18 cellular contexts compared by ENCODE assay signal in the genomic region with DNA sequence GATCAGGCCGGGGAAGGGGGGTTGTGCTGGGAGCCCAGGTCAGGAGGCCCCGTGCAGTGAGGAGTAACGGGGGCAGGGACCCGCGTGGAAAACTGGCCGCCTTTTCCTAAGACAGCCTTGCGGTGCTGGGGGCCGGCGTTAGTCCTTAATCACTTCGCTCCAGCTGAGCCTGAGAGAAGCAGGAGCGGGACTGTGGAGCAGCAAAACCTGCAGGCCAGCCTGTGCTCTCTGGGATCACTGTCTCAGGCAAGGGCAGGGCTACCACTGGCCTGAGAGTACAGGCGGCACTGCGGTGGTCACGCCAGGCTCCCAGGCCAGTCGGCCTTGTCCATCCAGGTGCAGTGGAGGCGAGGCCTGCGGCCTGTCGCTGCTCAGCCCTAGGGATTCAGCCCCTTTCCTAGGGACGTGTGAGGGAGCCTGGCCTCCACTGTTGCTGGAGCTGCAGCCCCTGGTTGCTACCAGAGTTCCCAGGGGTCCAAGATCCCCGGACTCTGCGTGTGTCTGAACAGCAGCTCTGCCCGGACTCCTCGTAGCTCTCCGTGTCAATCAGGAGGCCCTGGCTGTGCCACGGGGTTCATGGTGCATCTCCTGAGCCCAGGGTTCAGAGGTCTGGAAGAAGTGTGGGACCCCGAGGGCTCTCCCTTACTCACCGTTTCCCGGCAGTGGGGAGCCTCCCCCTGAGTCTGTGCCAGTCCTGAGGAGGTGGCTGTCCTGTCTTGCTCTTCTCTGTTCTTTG.
DNase-seq lines count a peak whose midpoint lies in the region; ATAC-seq and TF ChIP-seq lines count a peak whose summit lies in the region.
"Had no signal": no experiment of that assay in that cellular context is flagged by ENCODE, and none has a peak within 500 bp of the region (broad histone marks: within the 10 kb centered on the region; RNA-seq: fewer than 3 reads in every experiment).

No MANE protein-coding gene starts in this region.

- H3K36me3 Mint-ChIP-seq in glutamatergic neuron (ENCODE audit: unreplicated experiment), result no peaks in the 10 kb centered on the region

- peaks cover 2% of the 10 kb centered on the region for H3K4me1 Mint-ChIP-seq in glutamatergic neuron (ENCODE audit: low read depth, unreplicated experiment)

- H2AFZ ChIP-seq in neuronal stem cell (ENCODE audit: low read length), result peak overlapping the region; percentile 32

- H3K27me3 ChIP-seq in neuronal stem cell (ENCODE audit: control insufficient read depth in 3 of 3, insufficient read depth in 3 of 3, low read depth in 1 of 3, low read length in 3 of 3), result no peaks in the 10 kb centered on the region
- H3K27me3 ChIP-seq: BLaER1 treated with 17β-estradiol and CSF1 and Interleukin-3, amounts not matched to agents 10 nM and 100 nM; MG63; SJCRH30 had no signal

- H3K79me1 ChIP-seq in neuronal stem cell (ENCODE audit: low read depth, low read length), result no peaks in the 10 kb centered on the region

- no peak overlapping the region for H3K27ac Mint-ChIP-seq in glutamatergic neuron (ENCODE audit: unreplicated experiment)

- peak overlapping the region; percentile 64 for H3K18ac ChIP-seq in neuronal stem cell (ENCODE audit: low read length)

- no peak overlapping the region for H2BK120ac ChIP-seq in neuronal stem cell (ENCODE audit: low read depth, low read length)

- DNase-seq in activated gamma-delta T cell (lab: John Stamatoyannopoulos, UW) (peak; percentile 5), activated gamma-delta T cell treated with Interleukin-2 at 50 U/mL for 16 hours (no peak), glutamatergic neuron (peak; percentile 14), neuronal stem cell (ENCODE audit: low spot score) (no peak), NCI-H69 (lab: John Stamatoyannopoulos, UW) (no peak), dermis blood vessel endothelial cell (no peak)
- DNase-seq: GDM1, GOT3, Karpas-422, MG63, NCI-H187, NCI-H526 treated with DMSO at 0.1 percent for 48 hours, RPMI8226, SJCRH30 had no signal

- WGBS in neuronal stem cell (ENCODE audit: extremely low coverage in 2 of 2, insufficient read length in 2 of 2, insufficient replicate concordance in 1 of 2), 2 donors, result no CpG with 5 or more reads among the region's 28 CpGs

- H3K36me3 ChIP-seq in neuronal stem cell (replicated peaks in 1 of 2; ENCODE audit: control insufficient read depth in 2 of 2, insufficient read depth in 2 of 2, low read length in 2 of 2), result no peaks in the 10 kb centered on the region
- H3K36me3 ChIP-seq: BLaER1 treated with 17β-estradiol and CSF1 and Interleukin-3, amounts not matched to agents 10 nM and 100 nM; MG63; SJCRH30 had no signal

- H3K9me3 Mint-ChIP-seq in glutamatergic neuron (ENCODE audit: unreplicated experiment), result no peaks in the 10 kb centered on the region

- H3K4ac ChIP-seq in neuronal stem cell (ENCODE audit: low read length), result no peak overlapping the region

- H3K9ac ChIP-seq in neuronal stem cell (ENCODE audit: low read depth, low read length, poor library complexity), result peak overlapping the region; percentile 70
- H3K9ac ChIP-seq: BLaER1 treated with 17β-estradiol and CSF1 and Interleukin-3, amounts not matched to agents 10 nM and 100 nM had no signal

- H3K9me3 ChIP-seq in neuronal stem cell (replicated peaks in 1 of 2; ENCODE audit: control insufficient read depth in 2 of 2, insufficient read depth in 1 of 2, low read depth in 1 of 2, low read length in 2 of 2), result no peaks in the 10 kb centered on the region
- H3K9me3 ChIP-seq: MG63, SJCRH30 had no signal

- peak overlapping the region; percentile 75 for H2BK5ac ChIP-seq in neuronal stem cell (ENCODE audit: low read length)

- no peak overlapping the region for H3K4me2 ChIP-seq in neuronal stem cell (ENCODE audit: insufficient read depth, low read length, poor library complexity, severe bottlenecking)

- H4K91ac ChIP-seq in neuronal stem cell (ENCODE audit: low read depth, low read length, poor library complexity), result no peak overlapping the region

- no peak overlapping the region for H3K4me3 Mint-ChIP-seq in glutamatergic neuron (ENCODE audit: unreplicated experiment)

- H3K27ac ChIP-seq in neuronal stem cell (replicated peaks; ENCODE audit: low read length), result no peak overlapping the region
- H3K27ac ChIP-seq: SJCRH30 had no signal

- no peak overlapping the region for H3K4me3 ChIP-seq in neuronal stem cell (ENCODE audit: low read length in 2 of 2)
- H3K4me3 ChIP-seq: BLaER1 treated with 17β-estradiol and CSF1 and Interleukin-3, amounts not matched to agents 10 nM and 100 nM; GM12878; MG63; SJCRH30 had no signal

- H4K8ac ChIP-seq in neuronal stem cell (ENCODE audit: low read depth, low read length), result no peak overlapping the region

- H2AK5ac ChIP-seq in neuronal stem cell (ENCODE audit: low read depth, low read length), result no peak overlapping the region

- H3K4me1 ChIP-seq in neuronal stem cell (ENCODE audit: control insufficient read depth in 2 of 2, insufficient read depth in 1 of 2, low read depth in 1 of 2, low read length in 2 of 2), result peaks cover 0 to 2% of the 10 kb centered on the region in 2 donors
- H3K4me1 ChIP-seq: SJCRH30 had no signal

- H3K23ac ChIP-seq in neuronal stem cell (ENCODE audit: low read depth, low read length, poor library complexity), result no peak overlapping the region

- peak overlapping the region; percentile 98 for H3K14ac ChIP-seq in neuronal stem cell (ENCODE audit: low read length)

- peak overlapping the region; percentile 41 for H2BK12ac ChIP-seq in neuronal stem cell (ENCODE audit: low read length)

- no peak for TF ChIP-seq CTCF in glutamatergic neuron (IDR thresholded peaks at IDR 0.05; ENCODE audit: partially characterized antibody, unreplicated experiment)

- peak overlapping the region; percentile 67 for H2BK15ac ChIP-seq in neuronal stem cell (ENCODE audit: low read length)

- peaks cover 4% of the 10 kb centered on the region for H3K27me3 Mint-ChIP-seq in glutamatergic neuron (ENCODE audit: unreplicated experiment)

- ATAC-seq in HG02623 (IDR thresholded peaks at IDR 0.05; ENCODE audit: unreplicated experiment) (no peak), HG03469 (IDR thresholded peaks at IDR 0.05; ENCODE audit: unreplicated experiment) (no peak)
- ATAC-seq: GM12878 had no signal

Comparison
In these comparisons a context has a peak if more than half of its experiments do, and no peak if none do; other contexts are left out.
1. DNase-seq: peak in activated gamma-delta T cell (single experiment) and glutamatergic neuron (single experiment); none in activated gamma-delta T cell treated with Interleukin-2 at 50 U/mL for 16 hours (single experiment), neuronal stem cell (single experiment), NCI-H69 (single experiment) and dermis blood vessel endothelial cell (single experiment).